Comparison of ENCODE assay signal across 8 cellular contexts in genomic region chr5:1521671-1522600, GRCh38. TPM values are rescaled to one million over a fixed set of nuclear protein-coding genes. Genes with fewer than 3 reads are reported as not detected.
DNase-seq lines count a peak whose midpoint lies in the region; ATAC-seq and TF ChIP-seq lines count a peak whose summit lies in the region.

No MANE protein-coding gene starts in this region.

- peaks cover 16 to 52% of the 10 kb centered on the region in 2 experiments; a peak in 3 of 4 replicates for H3K79me1 ChIP-seq in IMR-90 (ENCODE audit: low read depth in 1 of 2, low read length in 2 of 2)

- TF ChIP-seq RAD21 in IMR-90 (IDR thresholded peaks at IDR 0.05; ENCODE audit: low read length), result peak; percentile 38

- H3K9ac ChIP-seq in IMR-90 (ENCODE audit: low read depth, low read length), result peak overlapping the region; percentile 83

- H3K4me1 ChIP-seq in Caco-2 (peaks cover 10% of the 10 kb centered on the region), IMR-90 (ENCODE audit: control insufficient read depth, insufficient read depth, low read length) (peaks cover 17% of the 10 kb centered on the region)

- dilution Hi-C loops in IMR-90 (cut with HindIII; ENCODE audit: low sequenced_read_pairs, unreplicated experiment), result no loop called here

- H3K36me3 ChIP-seq in Caco-2 (ENCODE audit: control insufficient read depth, insufficient read depth, low read length), result peaks cover 3% of the 10 kb centered on the region; the same call in 1 of the 2 replicates
- H3K36me3 ChIP-seq in IMR-90 (ENCODE audit: control insufficient read depth, insufficient read depth, low read length), result peaks cover 24% of the 10 kb centered on the region

- H2BK20ac ChIP-seq in IMR-90 (ENCODE audit: low read depth, low read length), result no peak overlapping the region

- 12% methylated on average over 15 of the region's 28 CpGs; no CpG with 5 or more reads in 1 of the 2 experiments for WGBS in IMR-90 (ENCODE audit: extremely low coverage in 2 of 2, insufficient read length in 1 of 2), 2 experiments

- H3K14ac ChIP-seq in IMR-90 (replicated peaks; ENCODE audit: low read depth, low read length), result peak overlapping the region; percentile 24

- H3K56ac ChIP-seq in IMR-90 (ENCODE audit: extremely low read depth, insufficient read depth, low read length), result 0 out of 2 replicates have a peak overlapping the region, but pooled peaks have one; percentile 26

- DNase-seq in Caco-2 (no peak), IMR-90 (peak; percentile 87), NCI-H2081 treated with DMSO at 0.1 percent for 48 hours (lab: John Stamatoyannopoulos, UW) (no peak)
- peak; percentile 22 for DNase-seq in stimulated activated CD8-positive, alpha-beta memory T cell treated with anti-CD3 and anti-CD28 coated beads, Interleukin-4, amount 100 ng/mL, for 48 hours

- no peak overlapping the region for H3K27ac Mint-ChIP-seq in Caco-2 (ENCODE audit: unreplicated experiment)
- H3K27ac Mint-ChIP-seq in activated naive CD8-positive, alpha-beta T cell, result peak overlapping the region; percentile 64

- intact Hi-C loops in Caco-2 (cut with micrococcal nuclease; ENCODE audit: unreplicated experiment), result no loop called here
- intact Hi-C loops in IMR-90 (cut with micrococcal nuclease), result loop anchor here (5.0 kb wide), 2 partner anchors 45 to 120 kb away; no protein-coding TSS in a partner anchor

- no peak overlapping the region; the same call in 1 of the 2 replicates for H4K5ac ChIP-seq in IMR-90 (ENCODE audit: low read depth, low read length)

- no peaks in the 10 kb centered on the region for H3K27me3 Mint-ChIP-seq in Caco-2 (ENCODE audit: insufficient read depth, unreplicated experiment)
- H3K27me3 Mint-ChIP-seq in activated naive CD8-positive, alpha-beta T cell, result no peaks in the 10 kb centered on the region

- H3K18ac ChIP-seq in IMR-90 (ENCODE audit: low read depth, low read length), result peak overlapping the region; percentile 12; the same call in 1 of the 2 replicates

- peak overlapping the region; percentile 71 for H2AK5ac ChIP-seq in IMR-90 (ENCODE audit: low read depth, low read length)

- BruUV-seq in Caco-2 (replicated peaks; lab: Mats Ljungman, UMichigan), result no TSS peak
- no TSS peak for BruUV-seq in IMR-90 (replicated peaks; lab: Mats Ljungman, UMichigan)

- H3K23ac ChIP-seq in IMR-90 (ENCODE audit: low read depth, low read length), result peak overlapping the region; percentile 90

- H3K4me2 ChIP-seq in IMR-90 (ENCODE audit: low read depth, low read length), result peak overlapping the region; percentile 87

- H3K9me3 ChIP-seq in Caco-2, result no peaks in the 10 kb centered on the region
- H3K9me3 ChIP-seq in IMR-90 (ENCODE audit: control insufficient read depth, insufficient read depth, low read length), result no peaks in the 10 kb centered on the region

- H3K4me1 Mint-ChIP-seq in Caco-2 (ENCODE audit: low read depth, unreplicated experiment), result peaks cover 7% of the 10 kb centered on the region
- H3K4me1 Mint-ChIP-seq in activated naive CD8-positive, alpha-beta T cell (ENCODE audit: low read depth), result peaks cover 17% of the 10 kb centered on the region

- no peak for TF ChIP-seq CTCF in Caco-2 (IDR thresholded peaks at IDR 0.05; ENCODE audit: insufficient read depth in 1 of 2, low read depth in 1 of 2, low read length in 1 of 2, severe bottlenecking in 1 of 2, unreplicated experiment in 1 of 2)
- no peak for TF ChIP-seq CTCF in IMR-90 (conservative IDR thresholded peaks at IDR 0.05; ENCODE audit: low read depth, low read length)

- no peaks in the 10 kb centered on the region for H3K27me3 ChIP-seq in Caco-2 (replicated peaks; ENCODE audit: control insufficient read depth, insufficient read depth, low read length)
- H3K27me3 ChIP-seq in IMR-90 (ENCODE audit: control insufficient read depth, insufficient read depth, low read length), result peaks cover 1% of the 10 kb centered on the region; the same call in 1 of the 2 replicates

- CTCF ChIA-PET in Caco-2 (lab: Charles Lee) (interaction anchor here (0.6 kb wide), 1 partner anchor 351 kb away, joined by 3 read pairs; no protein-coding TSS in a partner anchor), IMR-90 (lab: Yijun Ruan, JAX) (interaction anchor here (1.2 kb wide), 1 partner anchor 10 kb away, joined by 3 read pairs; no protein-coding TSS in a partner anchor)

- POLR2A ChIA-PET in Caco-2 (lab: Charles Lee), result no interaction called here
- POLR2A ChIA-PET in IMR-90 (lab: Charles Lee; ENCODE audit: unreplicated experiment), result interaction anchor here (0.7 kb wide), 1 partner anchor 10 kb away, joined by 5 read pairs; no protein-coding TSS in a partner anchor

- H2AK9ac ChIP-seq in IMR-90 (replicated peaks; ENCODE audit: low read depth, low read length, poor library complexity), result peak overlapping the region; percentile 59

- peak overlapping the region; percentile 84 for H3K27ac ChIP-seq in IMR-90 (ENCODE audit: insufficient read depth, low read length)

- peak overlapping the region; percentile 75 for H2BK5ac ChIP-seq in IMR-90 (ENCODE audit: low read depth, low read length, poor library complexity, severe bottlenecking)

- peak overlapping the region; percentile 76 for H3K4ac ChIP-seq in IMR-90 (ENCODE audit: low read depth, low read length)

- H3K4me3 ChIP-seq in Caco-2 (ENCODE audit: low read depth, low read length) (peak overlapping the region; percentile 80), IMR-90 (ENCODE audit: insufficient read depth, low read depth, low read length) (peak overlapping the region; percentile 99), iPS-11a (ENCODE audit: low read depth, low read length) (peak overlapping the region; percentile 76)

- peak overlapping the region; percentile 59 for H4K91ac ChIP-seq in IMR-90 (ENCODE audit: insufficient read depth, low read depth, low read length)

- H4K8ac ChIP-seq in IMR-90 (ENCODE audit: low read depth in 2 of 2, low read length in 2 of 2), result peak overlapping the region; percentile 29 to 82; a peak in 1 of 4 replicates

- no peak overlapping the region for H2BK15ac ChIP-seq in IMR-90 (ENCODE audit: low read depth, low read length)

- peak; percentile 76; the same call in 1 of the 2 replicates for TF ChIP-seq POLR2A in IMR-90 (IDR thresholded peaks at IDR 0.05; ENCODE audit: low read depth, low read length)

- in situ Hi-C loops in IMR-90 (cut with MboI; ENCODE audit: low sequenced_read_pairs), result no loop called here

- no peaks in the 10 kb centered on the region for H3K9me3 Mint-ChIP-seq in Caco-2 (ENCODE audit: unreplicated experiment)
- H3K9me3 Mint-ChIP-seq in activated naive CD8-positive, alpha-beta T cell (ENCODE audit: low read depth), result no peaks in the 10 kb centered on the region

- peak overlapping the region; percentile 60; the same call in 1 of the 2 replicates for H2BK120ac ChIP-seq in IMR-90 (ENCODE audit: low read depth, low read length)

- H3K36me3 Mint-ChIP-seq in Caco-2 (ENCODE audit: insufficient read depth, unreplicated experiment), result peaks cover 46% of the 10 kb centered on the region
- no peaks in the 10 kb centered on the region for H3K36me3 Mint-ChIP-seq in activated naive CD8-positive, alpha-beta T cell

- ATAC-seq in IMR-90 (ENCODE audit: low read depth) (peak; percentile 74), HG03521 (IDR thresholded peaks at IDR 0.05; ENCODE audit: unreplicated experiment) (no peak), GM21360 (IDR thresholded peaks at IDR 0.05; ENCODE audit: unreplicated experiment) (no peak)

- H3K4me3 Mint-ChIP-seq in Caco-2 (ENCODE audit: unreplicated experiment), result peak overlapping the region; percentile 76
- H3K4me3 Mint-ChIP-seq in activated naive CD8-positive, alpha-beta T cell, result peak overlapping the region; percentile 92

- peaks cover 13% of the 10 kb centered on the region for H3K9me1 ChIP-seq in IMR-90 (ENCODE audit: insufficient read depth, low read length)

- H2AFZ ChIP-seq in IMR-90 (replicated peaks; ENCODE audit: low read length, poor library complexity), result peak overlapping the region; percentile 76

- peaks cover 52% of the 10 kb centered on the region for H4K20me1 ChIP-seq in IMR-90 (ENCODE audit: insufficient read depth, low read length)

TF ChIP-seq in IMR-90, 13 proteins besides CTCF, POLR2A, EP300 and RAD21 (continues in another document):
- TF ChIP-seq MAZ (IDR thresholded peaks at IDR 0.05; ENCODE audit: borderline replicate concordance, low read depth, low read length), result peak; percentile 85
- no peak for TF ChIP-seq RFX5 (IDR thresholded peaks at IDR 0.05; ENCODE audit: low read depth, low read length)
- no peak for TF ChIP-seq MAFK (IDR thresholded peaks at IDR 0.05; ENCODE audit: low read depth, low read length)
- peak; percentile 41 for TF ChIP-seq RCOR1 (IDR thresholded peaks at IDR 0.05; ENCODE audit: insufficient replicate concordance, low read length)
- peak; percentile 84 for TF ChIP-seq MXI1 (IDR thresholded peaks at IDR 0.05; ENCODE audit: borderline replicate concordance, low read depth, low read length)
- TF ChIP-seq, protein P1, sequence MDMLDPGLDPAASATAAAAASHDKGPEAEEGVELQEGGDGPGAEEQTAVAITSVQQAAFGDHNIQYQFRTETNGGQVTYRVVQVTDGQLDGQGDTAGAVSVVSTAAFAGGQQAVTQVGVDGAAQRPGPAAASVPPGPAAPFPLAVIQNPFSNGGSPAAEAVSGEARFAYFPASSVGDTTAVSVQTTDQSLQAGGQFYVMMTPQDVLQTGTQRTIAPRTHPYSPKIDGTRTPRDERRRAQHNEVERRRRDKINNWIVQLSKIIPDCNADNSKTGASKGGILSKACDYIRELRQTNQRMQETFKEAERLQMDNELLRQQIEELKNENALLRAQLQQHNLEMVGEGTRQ (IDR thresholded peaks at IDR 0.05; ENCODE audit: low read depth, low read length), result no peak
- no peak for TF ChIP-seq CEBPB (IDR thresholded peaks at IDR 0.05; ENCODE audit: low read depth, low read length)
- TF ChIP-seq, protein P2, sequence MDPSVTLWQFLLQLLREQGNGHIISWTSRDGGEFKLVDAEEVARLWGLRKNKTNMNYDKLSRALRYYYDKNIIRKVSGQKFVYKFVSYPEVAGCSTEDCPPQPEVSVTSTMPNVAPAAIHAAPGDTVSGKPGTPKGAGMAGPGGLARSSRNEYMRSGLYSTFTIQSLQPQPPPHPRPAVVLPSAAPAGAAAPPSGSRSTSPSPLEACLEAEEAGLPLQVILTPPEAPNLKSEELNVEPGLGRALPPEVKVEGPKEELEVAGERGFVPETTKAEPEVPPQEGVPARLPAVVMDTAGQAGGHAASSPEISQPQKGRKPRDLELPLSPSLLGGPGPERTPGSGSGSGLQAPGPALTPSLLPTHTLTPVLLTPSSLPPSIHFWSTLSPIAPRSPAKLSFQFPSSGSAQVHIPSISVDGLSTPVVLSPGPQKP (IDR thresholded peaks at IDR 0.05; ENCODE audit: borderline replicate concordance, low read depth, low read length), result no peak
- TF ChIP-seq FOS (IDR thresholded peaks at IDR 0.05; ENCODE audit: low read depth, low read length), result 0 out of 2 replicates have a peak, but pooled peaks have one; percentile 2
- TF ChIP-seq CHD1 (IDR thresholded peaks at IDR 0.05; ENCODE audit: low read depth, low read length), result 0 out of 2 replicates have a peak, but pooled peaks have one; percentile 42
- no peak for TF ChIP-seq SMC3 (IDR thresholded peaks at IDR 0.05; ENCODE audit: low read depth, low read length)

RNA-seq across cellular contexts. Expression of gene LPCAT1, which starts 1.8 kb away (rescaled TPM):
- 49.3 and 52.8 TPM in 2 replicates for total RNA-seq in Caco-2 (2022)
- 17.7 and 22.2 TPM in 2 replicates for total RNA-seq in IMR-90 (2012; rRNA removed)
- polyA plus RNA-seq in IMR-90 (2012; rRNA removed), result 31.5 and 33.6 TPM in 2 replicates
- polyA plus RNA-seq in IMR-90 (2012; cell fraction: cytosol; rRNA removed), result 38.2 and 38.4 TPM in 2 replicates
- 63.9 and 71.1 TPM in 2 replicates for polyA plus RNA-seq in IMR-90 (2012; cell fraction: nucleus; rRNA removed; ENCODE audit: low replicate concordance)

Comparison
In these comparisons a context has a peak if more than half of its experiments do, and no peak if none do; other contexts are left out.
1. DNase-seq: peak in IMR-90 (single experiment) and stimulated activated CD8-positive, alpha-beta memory T cell treated with anti-CD3 and anti-CD28 coated beads, Interleukin-4, amount 100 ng/mL, for 48 hours (single experiment); none in Caco-2 (0 of 2) and NCI-H2081 treated with DMSO at 0.1 percent for 48 hours (single experiment).
2. Peak in every context shown above with its lines, with median percentiles within 50 percentile points of each other: H3K4me3 ChIP-seq.